ENCODE assay signal across 23 cellular contexts in genomic region chr4:90211174-90211573, GRCh38.
"Had no signal": no experiment of that assay in that cellular context is flagged by ENCODE, and none has a peak within 500 bp of the region (broad histone marks: within the 10 kb centered on the region; RNA-seq: fewer than 3 reads in every experiment).

No MANE protein-coding gene starts in this region.

- H3K27me3 Mint-ChIP-seq: activated CD4-positive, alpha-beta memory T cell treated with anti-CD3 and anti-CD28 coated beads, Interleukin-2, amount 10 ng/mL, durations not matched to agents 7 days and 5 days; activated CD4-positive, alpha-beta T cell treated with anti-CD3 and anti-CD28 coated beads for 36 hours; activated CD8-positive, alpha-beta memory T cell treated with anti-CD3 and anti-CD28 coated beads, Interleukin-2, amount 10 ng/mL, durations not matched to agents 7 days and 5 days; activated naive CD8-positive, alpha-beta T cell; effector memory CD8-positive, alpha-beta T cell; natural killer cell treated with Interleukin-12 subunit alpha and Interleukin-12 subunit beta and Interleukin-15 and Interleukin-18, amount 100 ng/mL, for 72 hours; stimulated activated naive CD8-positive, alpha-beta T cell treated with anti-CD3 and anti-CD28 coated beads, Interleukin-15, Interleukin-2, amounts not matched to agents 100 ng/mL and 50 ng/mL, for 24 hours; type B pancreatic cell had no signal

- H3K4me1 Mint-ChIP-seq: activated CD4-positive, alpha-beta T cell treated with anti-CD3 and anti-CD28 coated beads for 36 hours; activated CD8-positive, alpha-beta memory T cell treated with anti-CD3 and anti-CD28 coated beads, Interleukin-2, amount 10 ng/mL, durations not matched to agents 7 days and 5 days had no signal

- H3K36me3 Mint-ChIP-seq: activated CD8-positive, alpha-beta memory T cell treated with anti-CD3 and anti-CD28 coated beads, Interleukin-2, amount 10 ng/mL, durations not matched to agents 7 days and 5 days had no signal

- H3K4me1 ChIP-seq: foreskin keratinocyte, right lobe of liver had no signal

- H3K36me3 ChIP-seq: neutrophil, pancreas, right lobe of liver had no signal

- DNase-seq: activated CD4-positive, alpha-beta memory T cell treated with anti-CD3 and anti-CD28 coated beads, Interleukin-2, amount 10 ng/mL, durations not matched to agents 7 days and 5 days; activated CD4-positive, alpha-beta T cell treated with anti-CD3 and anti-CD28 coated beads for 36 hours; activated CD8-positive, alpha-beta memory T cell treated with anti-CD3 and anti-CD28 coated beads, Interleukin-2, amount 10 ng/mL, durations not matched to agents 7 days and 5 days; dermis blood vessel endothelial cell; effector memory CD8-positive, alpha-beta T cell; glutamatergic neuron; hypothalamus; islet precursor cell; pancreas; right lobe of liver; small intestine; stimulated activated CD4-positive, alpha-beta T cell treated with anti-CD3 and anti-CD28 coated beads, Interleukin-15, amount 100 ng/mL, for 24 hours; stimulated activated CD4-positive, alpha-beta T cell treated with anti-CD3 and anti-CD28 coated beads, Interleukin-2, amount 100 ng/mL, for 48 hours had no signal

- H3K27me3 ChIP-seq: foreskin keratinocyte, neutrophil, pancreas, right lobe of liver had no signal

- H3K27ac ChIP-seq: foreskin keratinocyte, neutrophil, pancreas, right lobe of liver had no signal

- H3K4me3 ChIP-seq: lung, pancreas, right lobe of liver had no signal

- ATAC-seq: activated CD4-positive, alpha-beta T cell treated with anti-CD3 and anti-CD28 coated beads for 36 hours; activated CD8-positive, alpha-beta memory T cell treated with anti-CD3 and anti-CD28 coated beads, Interleukin-2, amount 10 ng/mL, durations not matched to agents 7 days and 5 days; effector memory CD8-positive, alpha-beta T cell; foreskin keratinocyte; natural killer cell treated with Interleukin-12 subunit alpha and Interleukin-12 subunit beta and Interleukin-15 and Interleukin-18, amount 100 ng/mL, for 72 hours; pancreas; right lobe of liver; WTC11 had no signal

- H3K4me3 Mint-ChIP-seq: activated CD4-positive, alpha-beta memory T cell treated with anti-CD3 and anti-CD28 coated beads, Interleukin-2, amount 10 ng/mL, durations not matched to agents 7 days and 5 days; activated CD4-positive, alpha-beta T cell treated with anti-CD3 and anti-CD28 coated beads for 36 hours; activated CD8-positive, alpha-beta memory T cell treated with anti-CD3 and anti-CD28 coated beads, Interleukin-2, amount 10 ng/mL, durations not matched to agents 7 days and 5 days; activated naive CD8-positive, alpha-beta T cell; effector memory CD8-positive, alpha-beta T cell; mesothelial cell of epicardium; natural killer cell treated with Interleukin-12 subunit alpha and Interleukin-12 subunit beta and Interleukin-15 and Interleukin-18, amount 100 ng/mL, for 72 hours; stimulated activated naive CD8-positive, alpha-beta T cell treated with anti-CD3 and anti-CD28 coated beads, Interleukin-15, Interleukin-2, amounts not matched to agents 100 ng/mL and 50 ng/mL, for 24 hours; type B pancreatic cell; WTC11 had no signal

- FAIRE-seq: pancreas, small intestine, TTC549 had no signal

- H3K9me3 ChIP-seq: neutrophil, pancreas, right lobe of liver had no signal

- H3K27ac Mint-ChIP-seq: activated CD4-positive, alpha-beta memory T cell treated with anti-CD3 and anti-CD28 coated beads, Interleukin-2, amount 10 ng/mL, durations not matched to agents 7 days and 5 days; activated CD4-positive, alpha-beta T cell treated with anti-CD3 and anti-CD28 coated beads for 36 hours; activated CD8-positive, alpha-beta memory T cell treated with anti-CD3 and anti-CD28 coated beads, Interleukin-2, amount 10 ng/mL, durations not matched to agents 7 days and 5 days; activated naive CD8-positive, alpha-beta T cell; effector memory CD8-positive, alpha-beta T cell; mesothelial cell of epicardium; natural killer cell treated with Interleukin-12 subunit alpha and Interleukin-12 subunit beta and Interleukin-15 and Interleukin-18, amount 100 ng/mL, for 72 hours; stimulated activated naive CD8-positive, alpha-beta T cell treated with anti-CD3 and anti-CD28 coated beads, Interleukin-15, Interleukin-2, amounts not matched to agents 100 ng/mL and 50 ng/mL, for 24 hours; type B pancreatic cell; WTC11 had no signal
